Comparison of ENCODE assay signal across 17 cellular contexts in genomic region chr5:119238265-119239118, GRCh38.
A peak's percentile ranks its signal among the peaks of the same experiment; 100 is the strongest.
DNase-seq lines count a peak whose midpoint lies in the region; ATAC-seq, FAIRE-seq and TF ChIP-seq lines count a peak whose summit lies in the region.
"Had no signal": no experiment of that assay in that cellular context is flagged by ENCODE, and none has a peak within 500 bp of the region (broad histone marks: within the 10 kb centered on the region; RNA-seq: fewer than 3 reads in every experiment).

No MANE protein-coding gene starts in this region.

- ATAC-seq in T-cell (replicated peaks in 1 of 4) = peak; percentile 43 to 95 (median 72)
- ATAC-seq: Panc1, Right ventricle myocardium inferior had no signal

- CTCF ChIA-PET in T-cell (lab: Charles Lee) = interaction anchor here (0.6 to 1.5 kb wide), 6 partner anchors 14 to 173 kb away, joined by 3 to 7 read pairs (median 3); no protein-coding TSS in a partner anchor
- CTCF ChIA-PET in SK-N-SH (lab: Yijun Ruan, JAX) = interaction anchor here (1.3 kb wide), 1 partner anchor 174 kb away, joined by 4 read pairs; no protein-coding TSS in a partner anchor

- H3K79me2 ChIP-seq in SK-N-SH (ENCODE audit: insufficient read depth) = no peaks in the 10 kb centered on the region

- H3K36me3 ChIP-seq in esophagus muscularis mucosa (peaks cover 0 to 52% (median 23%) of the 10 kb centered on the region in 4 donors), SK-N-SH (replicated peaks in 1 of 2; ENCODE audit: control insufficient read depth in 1 of 2, insufficient read depth in 2 of 2, low read length in 1 of 2) (peaks cover 20 to 29% of the 10 kb centered on the region in 2 experiments), tibial nerve (peaks cover 0 to 44% (median 0%) of the 10 kb centered on the region in 3 donors)

- peak overlapping the region; percentile 66 for H3K27ac Mint-ChIP-seq in activated naive CD4-positive, alpha-beta T cell treated with anti-CD3 and anti-CD28 coated beads, Interleukin-2, amount 50 U/mL, for 24 hours
- peak overlapping the region; percentile 64 to 86 for H3K27ac Mint-ChIP-seq in T-cell

- TF ChIP-seq EP300 in esophagus muscularis mucosa (IDR thresholded peaks at IDR 0.05) (no peak), SK-N-SH (IDR thresholded peaks at IDR 0.05; ENCODE audit: borderline replicate concordance in 1 of 2, low read depth in 1 of 2, low read length in 1 of 2) (no peak), tibial nerve (IDR thresholded peaks at IDR 0.05) (no peak)

- TF ChIP-seq RAD21 in SK-N-SH (IDR thresholded peaks at IDR 0.05; ENCODE audit: low read length) = no peak

- H3K9me3 Mint-ChIP-seq in activated naive CD4-positive, alpha-beta T cell treated with anti-CD3 and anti-CD28 coated beads, Interleukin-2, amount 50 U/mL, for 24 hours = no peaks in the 10 kb centered on the region
- H3K9me3 Mint-ChIP-seq in T-cell = no peaks in the 10 kb centered on the region

- H3K4me3 ChIP-seq in esophagus muscularis mucosa (no peak overlapping the region), SK-N-SH (ENCODE audit: low read depth in 2 of 2, low read length in 1 of 2) (no peak overlapping the region), tibial nerve (no peak overlapping the region)

- no peaks in the 10 kb centered on the region for H3F3A ChIP-seq in SK-N-SH (replicated peaks; ENCODE audit: insufficient read depth)

- intact Hi-C loops in esophagus muscularis mucosa (cut with DNase I) = no loop called here

- H3K4me2 ChIP-seq in SK-N-SH = no peak overlapping the region

- H3K36me3 Mint-ChIP-seq in activated naive CD4-positive, alpha-beta T cell treated with anti-CD3 and anti-CD28 coated beads, Interleukin-2, amount 50 U/mL, for 24 hours = peaks cover 10% of the 10 kb centered on the region
- H3K36me3 Mint-ChIP-seq in T-cell = peaks cover 26% of the 10 kb centered on the region

- POLR2A ChIA-PET in T-cell (lab: Charles Lee) = interaction anchor here (0.6 to 0.8 kb wide), 6 partner anchors 18 to 163 kb away, joined by 3 to 4 read pairs (median 3); partner anchors contain the start of gene TNFAIP8 (in 1 of the 2)
- POLR2A ChIA-PET in SK-N-SH (lab: Yijun Ruan, JAX) = no interaction called here

- H3K9me3 ChIP-seq in esophagus muscularis mucosa (no peaks in the 10 kb centered on the region), SK-N-SH (no peaks in the 10 kb centered on the region), tibial nerve (no peaks in the 10 kb centered on the region)

- peaks cover 48% of the 10 kb centered on the region for H3K4me1 Mint-ChIP-seq in activated naive CD4-positive, alpha-beta T cell treated with anti-CD3 and anti-CD28 coated beads, Interleukin-2, amount 50 U/mL, for 24 hours
- H3K4me1 Mint-ChIP-seq in T-cell = peaks cover 29 to 40% (median 33%) of the 10 kb centered on the region in 3 donors

- 93% methylated on average over 6 of the region's 6 CpGs for WGBS in esophagus muscularis mucosa
- WGBS in SK-N-SH (ENCODE audit: low lambda C conversion rate) = 94% methylated on average over 6 of the region's 6 CpGs
- WGBS in tibial nerve, 2 donors = 87% methylated on average over 6 of the region's 6 CpGs

- no peaks in the 10 kb centered on the region for H3K9me2 ChIP-seq in SK-N-SH

- no peak overlapping the region for H3K9ac ChIP-seq in SK-N-SH

- TF ChIP-seq POLR2A in esophagus muscularis mucosa (IDR thresholded peaks at IDR 0.05; ENCODE audit: low read depth) = no peak
- TF ChIP-seq POLR2A in tibial nerve (IDR thresholded peaks at IDR 0.05) = no peak

- H3K27me3 Mint-ChIP-seq in activated naive CD4-positive, alpha-beta T cell treated with anti-CD3 and anti-CD28 coated beads, Interleukin-2, amount 50 U/mL, for 24 hours = no peaks in the 10 kb centered on the region
- no peaks in the 10 kb centered on the region for H3K27me3 Mint-ChIP-seq in T-cell

- no peaks in the 10 kb centered on the region for H3K4me1 ChIP-seq in esophagus muscularis mucosa
- no peaks in the 10 kb centered on the region for H3K4me1 ChIP-seq in SK-N-SH (ENCODE audit: control insufficient read depth in 1 of 2, insufficient read depth in 2 of 2, low read depth in 1 of 2, low read length in 1 of 2)
- H3K4me1 ChIP-seq in tibial nerve = no peaks in the 10 kb centered on the region

- no peak for TF ChIP-seq CTCF in esophagus muscularis mucosa (IDR thresholded peaks at IDR 0.05)
- no peak for TF ChIP-seq CTCF in SK-N-SH (IDR thresholded peaks at IDR 0.05)
- no peak for TF ChIP-seq CTCF in tibial nerve (IDR thresholded peaks at IDR 0.05)

- no peaks in the 10 kb centered on the region for H4K20me1 ChIP-seq in SK-N-SH (ENCODE audit: insufficient read depth)

- no peak overlapping the region for H2AFZ ChIP-seq in SK-N-SH (ENCODE audit: low read depth)

- DNase-seq in activated naive CD4-positive, alpha-beta T cell (lab: John Stamatoyannopoulos, UW) = no peak
- DNase-seq in T-cell (no peak), esophagus muscularis mucosa (ENCODE audit: extremely low spot score) (no peak), SK-N-SH (no peak), tibial nerve (ENCODE audit: low spot score in 2 of 2) (no peak)
- DNase-seq: DMS153, EL, KG1, NCI-H1092, NCI-H187 treated with DMSO at 0.1 percent for 48 hours, NCI-H446, NCI-H82 had no signal

- H3K27ac ChIP-seq in esophagus muscularis mucosa (replicated peaks in 1 of 4) (no peak overlapping the region), SK-N-SH (ENCODE audit: low read depth in 2 of 2, low read length in 1 of 2) (no peak overlapping the region), tibial nerve (no peak overlapping the region)

- peak overlapping the region; percentile 34 for H3K4me3 Mint-ChIP-seq in activated naive CD4-positive, alpha-beta T cell treated with anti-CD3 and anti-CD28 coated beads, Interleukin-2, amount 50 U/mL, for 24 hours
- H3K4me3 Mint-ChIP-seq in T-cell = peak overlapping the region in 2 of 3 donors; percentile 4 to 50

- peak; percentile 50 for FAIRE-seq in endometrium (lab: Jason Lieb, UNC)
- FAIRE-seq: H54 had no signal

- H3K27me3 ChIP-seq in esophagus muscularis mucosa = no peaks in the 10 kb centered on the region
- H3K27me3 ChIP-seq in SK-N-SH (ENCODE audit: insufficient read depth) = no peaks in the 10 kb centered on the region
- no peaks in the 10 kb centered on the region for H3K27me3 ChIP-seq in tibial nerve

TF ChIP-seq in SK-N-SH, 30 proteins besides CTCF, POLR2A, EP300 and RAD21:
- TF ChIP-seq FOXM1 (IDR thresholded peaks at IDR 0.05; ENCODE audit: low read depth) (no peak), TEAD4 (IDR thresholded peaks at IDR 0.05; ENCODE audit: borderline replicate concordance, insufficient read depth) (no peak), YY1 (IDR thresholded peaks at IDR 0.05; ENCODE audit: low read depth) (no peak), JUND (IDR thresholded peaks at IDR 0.05) (no peak), CHD2 (IDR thresholded peaks at IDR 0.05; ENCODE audit: low read length, partially characterized antibody) (no peak), POLR2AphosphoS5 (IDR thresholded peaks at IDR 0.05; ENCODE audit: low read depth, low read length) (no peak), USF2 (IDR thresholded peaks at IDR 0.05; ENCODE audit: borderline replicate concordance, low read depth, low read length) (no peak), GABPA (IDR thresholded peaks at IDR 0.05; ENCODE audit: low read depth) (no peak)
- TF ChIP-seq, protein P1, sequence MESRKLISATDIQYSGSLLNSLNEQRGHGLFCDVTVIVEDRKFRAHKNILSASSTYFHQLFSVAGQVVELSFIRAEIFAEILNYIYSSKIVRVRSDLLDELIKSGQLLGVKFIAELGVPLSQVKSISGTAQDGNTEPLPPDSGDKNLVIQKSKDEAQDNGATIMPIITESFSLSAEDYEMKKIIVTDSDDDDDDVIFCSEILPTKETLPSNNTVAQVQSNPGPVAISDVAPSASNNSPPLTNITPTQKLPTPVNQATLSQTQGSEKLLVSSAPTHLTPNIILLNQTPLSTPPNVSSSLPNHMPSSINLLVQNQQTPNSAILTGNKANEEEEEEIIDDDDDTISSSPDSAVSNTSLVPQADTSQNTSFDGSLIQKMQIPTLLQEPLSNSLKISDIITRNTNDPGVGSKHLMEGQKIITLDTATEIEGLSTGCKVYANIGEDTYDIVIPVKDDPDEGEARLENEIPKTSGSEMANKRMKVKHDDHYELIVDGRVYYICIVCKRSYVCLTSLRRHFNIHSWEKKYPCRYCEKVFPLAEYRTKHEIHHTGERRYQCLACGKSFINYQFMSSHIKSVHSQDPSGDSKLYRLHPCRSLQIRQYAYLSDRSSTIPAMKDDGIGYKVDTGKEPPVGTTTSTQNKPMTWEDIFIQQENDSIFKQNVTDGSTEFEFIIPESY (IDR thresholded peaks at IDR 0.05; ENCODE audit: borderline replicate concordance, low read depth) = no peak
